Comparison of ENCODE assay signal across 9 cellular contexts in the genomic region with DNA sequence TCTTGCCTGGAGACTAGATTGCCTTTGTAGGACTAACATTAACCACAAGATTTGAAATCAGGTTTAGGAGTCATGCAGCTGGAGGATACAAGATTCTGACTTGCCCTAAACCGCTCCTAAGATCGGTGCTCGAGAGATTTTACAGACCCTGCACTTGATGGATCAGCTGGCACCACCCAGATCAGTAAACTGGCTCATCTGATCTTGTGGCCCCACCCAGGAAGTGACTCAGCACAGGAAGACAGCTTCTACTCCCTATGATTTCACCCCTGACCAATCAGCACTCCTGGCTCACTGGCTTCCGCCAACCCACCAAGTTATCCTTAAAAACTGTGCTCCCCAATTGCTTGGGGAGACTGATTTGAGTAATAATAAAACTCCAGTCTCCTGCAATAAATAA. TPM values are rescaled to one million over a fixed set of nuclear protein-coding genes. Genes with fewer than 3 reads are reported as not detected.
DNase-seq lines count a peak whose midpoint lies in the region; ATAC-seq and TF ChIP-seq lines count a peak whose summit lies in the region.
"Had no signal": no experiment of that assay in that cellular context is flagged by ENCODE, and none has a peak within 500 bp of the region (broad histone marks: within the 10 kb centered on the region; RNA-seq: fewer than 3 reads in every experiment).

No MANE protein-coding gene starts in this region.

- no peaks in the 10 kb centered on the region for H3K27me3 Mint-ChIP-seq in T-helper 2 cell treated with Interferon-gamma antibody and Interleukin-4, amounts not matched to agents 5 μg/mL and 100 μg/mL, for 36 hours (ENCODE audit: low read depth)

- H3K27ac Mint-ChIP-seq in T-helper 2 cell treated with Interferon-gamma antibody and Interleukin-4, amounts not matched to agents 5 μg/mL and 100 μg/mL, for 36 hours, result peak overlapping the region; percentile 45

- intact Hi-C loops in left ventricle myocardium inferior (cut with micrococcal nuclease), result no loop called here
- intact Hi-C loops in heart right ventricle (cut with DNase I), result loop anchor here in 1 of 10 donors (5.0 kb wide), 1 partner anchor 192 kb away; a partner anchor contains a TSS
- intact Hi-C loops in colonic mucosa (cut with DNase I), result no loop called here

- no peak for DNase-seq in left ventricle myocardium inferior
- DNase-seq in heart right ventricle, result no peak
- DNase-seq in T-helper 2 cell treated with Interferon-gamma antibody and Interleukin-4, amounts not matched to agents 5 μg/mL and 100 μg/mL, for 36 hours (ENCODE audit: low spot score), result peak; percentile 23
- peak; percentile 62 to 78 for DNase-seq in erythroblast (lab: John Stamatoyannopoulos, UW)
- DNase-seq in upper lobe of left lung, result no peak
- DNase-seq in colonic mucosa, result no peak
- no peak for DNase-seq in NOMO-1 (lab: John Stamatoyannopoulos, UW; ENCODE audit: unreplicated experiment in 2 of 2)

- no peak overlapping the region for H3K9ac ChIP-seq in colonic mucosa (ENCODE audit: low read depth in 2 of 2, low read length in 2 of 2)

- TF ChIP-seq CTCF in left ventricle myocardium inferior (IDR thresholded peaks at IDR 0.05; ENCODE audit: borderline replicate concordance) (no peak), heart right ventricle (IDR thresholded peaks at IDR 0.05) (no peak), upper lobe of left lung (IDR thresholded peaks at IDR 0.05) (no peak), colonic mucosa (IDR thresholded peaks at IDR 0.05) (no peak)

- no peak for ATAC-seq in heart right ventricle
- no peak for ATAC-seq in upper lobe of left lung (ENCODE audit: low FRiP score in 2 of 2)
- ATAC-seq in HG02884 (IDR thresholded peaks at IDR 0.05; ENCODE audit: unreplicated experiment), result no peak
- ATAC-seq: left lobe of liver had no signal

- peak overlapping the region; percentile 54 for H3K4me3 Mint-ChIP-seq in T-helper 2 cell treated with Interferon-gamma antibody and Interleukin-4, amounts not matched to agents 5 μg/mL and 100 μg/mL, for 36 hours

- WGBS in heart right ventricle, 2 donors, result 95 to 96% methylated on average over 4 of the region's 4 CpGs
- 98 to 100% methylated on average over 3 to 4 of the region's 4 CpGs for WGBS in upper lobe of left lung, 2 donors

- peak overlapping the region; percentile 75 for H3K4me3 ChIP-seq in left ventricle myocardium inferior
- peak overlapping the region in 1 of 10 donors; percentile 61 for H3K4me3 ChIP-seq in heart right ventricle
- peak overlapping the region in 1 of 4 donors; percentile 57 for H3K4me3 ChIP-seq in upper lobe of left lung
- H3K4me3 ChIP-seq in colonic mucosa, result no peak overlapping the region

- peaks cover 14% of the 10 kb centered on the region for H3K4me1 Mint-ChIP-seq in T-helper 2 cell treated with Interferon-gamma antibody and Interleukin-4, amounts not matched to agents 5 μg/mL and 100 μg/mL, for 36 hours (ENCODE audit: low read depth)

- H3K27me3 ChIP-seq in left ventricle myocardium inferior (ENCODE audit: low read depth) (no peaks in the 10 kb centered on the region), heart right ventricle (no peaks in the 10 kb centered on the region), upper lobe of left lung (no peaks in the 10 kb centered on the region), colonic mucosa (no peaks in the 10 kb centered on the region)

- H3K36me3 ChIP-seq in left ventricle myocardium inferior (no peaks in the 10 kb centered on the region), heart right ventricle (no peaks in the 10 kb centered on the region), upper lobe of left lung (no peaks in the 10 kb centered on the region), colonic mucosa (no peaks in the 10 kb centered on the region)

- H3K4me1 ChIP-seq in left ventricle myocardium inferior, result peaks cover 14% of the 10 kb centered on the region
- peaks cover 0 to 16% (median 6%) of the 10 kb centered on the region in 9 donors for H3K4me1 ChIP-seq in heart right ventricle
- H3K4me1 ChIP-seq in upper lobe of left lung, result peaks cover 7 to 9% (median 8%) of the 10 kb centered on the region in 4 donors
- H3K4me1 ChIP-seq in colonic mucosa, result peaks cover 4% of the 10 kb centered on the region

- peaks cover 15% of the 10 kb centered on the region for H3K36me3 Mint-ChIP-seq in T-helper 2 cell treated with Interferon-gamma antibody and Interleukin-4, amounts not matched to agents 5 μg/mL and 100 μg/mL, for 36 hours (ENCODE audit: low read depth)

- TF ChIP-seq POLR2A in erythroblast (IDR thresholded peaks at IDR 0.05; ENCODE audit: low read length) (no peak), upper lobe of left lung (IDR thresholded peaks at IDR 0.05) (no peak)

- H3K9me3 ChIP-seq in left ventricle myocardium inferior (replicated peaks) (no peaks in the 10 kb centered on the region), heart right ventricle (no peaks in the 10 kb centered on the region), upper lobe of left lung (no peaks in the 10 kb centered on the region), colonic mucosa (no peaks in the 10 kb centered on the region)

- peak overlapping the region; percentile 93 for H3K27ac ChIP-seq in left ventricle myocardium inferior (replicated peaks)
- peak overlapping the region in 4 of 10 donors; percentile 63 to 93 (median 86) for H3K27ac ChIP-seq in heart right ventricle
- H3K27ac ChIP-seq in upper lobe of left lung, result peak overlapping the region in 3 of 4 donors; percentile 84 to 91 (median 88)
- no peak overlapping the region for H3K27ac ChIP-seq in colonic mucosa

- H3K9me3 Mint-ChIP-seq in T-helper 2 cell treated with Interferon-gamma antibody and Interleukin-4, amounts not matched to agents 5 μg/mL and 100 μg/mL, for 36 hours, result peaks cover 12% of the 10 kb centered on the region

- no peak for TF ChIP-seq EP300 in upper lobe of left lung (IDR thresholded peaks at IDR 0.05)

RNA-seq across cellular contexts. Expression of a gene that starts 0.9 kb away (rescaled TPM):
- total RNA-seq in left ventricle myocardium inferior, result 0.58 TPM
- total RNA-seq in heart right ventricle, result under 1 TPM in 9 of 10 donors, not detected in 1; 0.15 to 0.83 (median 0.28) TPM
- under 1 TPM; 0.07 to 0.15 TPM for polyA plus RNA-seq in heart right ventricle
- total RNA-seq in upper lobe of left lung, result 1 to 10 TPM in 4 of 6 donors, under 1 TPM in 1, not detected in 1; 0.91 to 2.4 (median 1.4) TPM
- under 1 TPM; 0.22 to 0.27 TPM for total RNA-seq in colonic mucosa

RNA-seq across cellular contexts. Expression of a gene that starts 8.5 kb away (rescaled TPM):
- total RNA-seq in left ventricle myocardium inferior (6.1 TPM), heart right ventricle (10 to 100 TPM in 1 of 10 donors, 1 to 10 TPM in 9; 4.5 to 16.2 (median 7.0) TPM), upper lobe of left lung (10 to 100 TPM; 26.3 to 70.0 (median 40.4) TPM), colonic mucosa (10 to 100 TPM; 40.8 to 48.6 TPM)
- polyA plus RNA-seq in heart right ventricle, result 1 to 10 TPM; 8.6 to 9.6 TPM

Comparison
In these comparisons a context has a peak if more than half of its experiments do, and no peak if none do; other contexts are left out.
1. DNase-seq: peak in T-helper 2 cell treated with Interferon-gamma antibody and Interleukin-4, amounts not matched to agents 5 μg/mL and 100 μg/mL, for 36 hours (single experiment) and erythroblast (2 of 2); none in left ventricle myocardium inferior (single experiment), heart right ventricle (0 of 2), upper lobe of left lung (0 of 2), colonic mucosa (single experiment) and NOMO-1 (0 of 2).